In the genomic region with DNA sequence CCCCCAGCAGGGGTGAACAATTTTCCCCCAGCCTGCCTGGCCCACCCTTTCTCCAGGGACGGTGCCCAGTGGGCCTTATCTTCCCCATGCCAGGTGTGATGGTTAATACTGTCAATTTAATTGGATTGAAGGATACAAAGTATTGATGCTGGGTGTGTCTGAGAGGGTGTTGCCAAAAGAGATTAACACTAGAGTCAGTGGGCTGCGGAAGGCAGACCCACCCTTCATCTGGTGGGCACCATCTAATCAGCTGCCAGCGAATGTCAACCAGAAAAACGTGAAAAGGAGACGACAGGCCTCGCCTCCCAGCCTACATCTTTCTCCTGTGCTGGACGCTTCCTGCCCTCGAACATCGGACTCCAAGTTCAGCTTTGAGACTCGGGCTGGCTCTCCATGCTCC, we compare ENCODE assay signal across 7 cellular contexts. TPM values are rescaled to one million over a fixed set of nuclear protein-coding genes. Genes with fewer than 3 reads are reported as not detected.
"Had no signal": no experiment of that assay in that cellular context is flagged by ENCODE, and none has a peak within 500 bp of the region (broad histone marks: within the 10 kb centered on the region; RNA-seq: fewer than 3 reads in every experiment).

No MANE protein-coding gene starts in this region.

- H3K4me1 Mint-ChIP-seq: GM23338, H9 had no signal

- ATAC-seq: GM23338, K562 had no signal

- H3K4me3 ChIP-seq: GM23338, K562 had no signal

- DNase-seq: H9, HCEC 1CT, HFFc6, IMR-90 had no signal

- H3K4me3 Mint-ChIP-seq: GM23338, H9, HFFc6 had no signal

- H3K27ac Mint-ChIP-seq: GM23338, H9, HFFc6 had no signal

- H3K9me3 Mint-ChIP-seq: GM23338, H9, HFFc6 had no signal

RNA-seq across cellular contexts. Expression of a gene that starts 5.6 kb away (rescaled TPM):
- total RNA-seq: GM23338, H1, H9, HFFc6, IMR-90, K562 had no signal
- polyA plus RNA-seq: GM23338, H1, IMR-90, K562 had no signal

RNA-seq across cellular contexts. Expression of a gene that starts 16.4 kb away (rescaled TPM):
- total RNA-seq: IMR-90 had no signal
- polyA plus RNA-seq: IMR-90 had no signal
